ENCODE assay signal across 1 cellular context in genomic region chr12:59940676-59941342, GRCh38.
TF ChIP-seq lines count a peak whose summit lies in the region.

No MANE protein-coding gene starts in this region.

TF ChIP-seq in HepG2, 621 proteins besides CTCF, POLR2A, EP300 and RAD21 (continued from another document):
- TF ChIP-seq ZNF280D (CRISPR knock-in tag; IDR thresholded peaks at IDR 0.05) (no peak), ZNF17 (CRISPR knock-in tag; IDR thresholded peaks at IDR 0.05) (no peak), AHR (CRISPR knock-in tag; IDR thresholded peaks at IDR 0.05) (no peak), HIC2 (CRISPR knock-in tag; IDR thresholded peaks at IDR 0.05; ENCODE audit: low read depth) (no peak), ZFP91 (CRISPR knock-in tag; IDR thresholded peaks at IDR 0.05; ENCODE audit: borderline replicate concordance) (no peak), NR2F6 (IDR thresholded peaks at IDR 0.05) (no peak), NR2F6 (CRISPR knock-in tag; IDR thresholded peaks at IDR 0.05) (no peak), MAFF (IDR thresholded peaks at IDR 0.05; ENCODE audit: low read depth, low read length) (no peak)
